Comparison of ENCODE assay signal across 6 cellular contexts in genomic region chr12:849733-850437, GRCh38.
DNase-seq lines count a peak whose midpoint lies in the region; ATAC-seq and TF ChIP-seq lines count a peak whose summit lies in the region.
"Not testable (repeated sequence)": the region's sequence is repeated elsewhere in the genome, so short reads cannot be mapped to it uniquely, and the experiment has no call there.

No MANE protein-coding gene starts in this region.

- BruUV-seq in MCF 10A (replicated peaks; lab: Mats Ljungman, UMichigan) = not testable (repeated sequence)

- not testable (repeated sequence) for H3K36me3 Mint-ChIP-seq in T-helper 17 cell (ENCODE audit: low read depth); MCF 10A (ENCODE audit: insufficient read depth, unreplicated experiment)
- peaks cover 23% of the 10 kb centered on the region for H3K36me3 Mint-ChIP-seq in activated CD4-positive, alpha-beta T cell treated with anti-CD3 and anti-CD28 coated beads, Interleukin-2, amount 10 ng/mL, durations not matched to agents 24 days and 14 days (ENCODE audit: low read depth)
- peaks cover 19% of the 10 kb centered on the region for H3K36me3 Mint-ChIP-seq in activated naive CD4-positive, alpha-beta T cell treated with anti-CD3 and anti-CD28 coated beads, Interleukin-2, amount 50 U/mL, for 24 hours
- H3K36me3 Mint-ChIP-seq in activated naive CD8-positive, alpha-beta T cell = peaks cover 10% of the 10 kb centered on the region

- intact Hi-C loops in activated CD4-positive, alpha-beta T cell treated with anti-CD3 and anti-CD28 coated beads, Interleukin-2, amount 10 ng/mL, durations not matched to agents 24 days and 14 days (cut with micrococcal nuclease) = loop anchor here (5.0 to 10.0 kb wide), 2 partner anchors 95 to 742 kb away; partner anchors contain the start of genes FBXL14 and RAD52
- intact Hi-C loops in MCF 10A (cut with micrococcal nuclease) = not testable (repeated sequence)

- peaks cover 18% of the 10 kb centered on the region for H3K4me1 ChIP-seq in HEK293 (ENCODE audit: control insufficient read depth, insufficient read depth, low read length)

- H3K36me3 ChIP-seq in HEK293 (ENCODE audit: control insufficient read depth in 2 of 2, insufficient read depth in 1 of 2, low read length in 2 of 2) = not testable (repeated sequence)

- POLR2A ChIA-PET in HEK293 (lab: Yijun Ruan, JAX) = not testable (repeated sequence)
- POLR2A ChIA-PET in MCF 10A (lab: Yijun Ruan, JAX) = interaction anchor here (1.3 to 8.1 kb wide), 3 partner anchors 10 to 35 kb away, joined by 4 to 142 read pairs (median 12); no protein-coding TSS in a partner anchor

- H3K27ac Mint-ChIP-seq in T-helper 17 cell (peak overlapping the region; percentile 54), MCF 10A (ENCODE audit: low read depth, unreplicated experiment) (peak overlapping the region; percentile 99)
- H3K27ac Mint-ChIP-seq in activated CD4-positive, alpha-beta T cell treated with anti-CD3 and anti-CD28 coated beads, Interleukin-2, amount 10 ng/mL, durations not matched to agents 24 days and 14 days = peak overlapping the region; percentile 34
- peak overlapping the region; percentile 41 for H3K27ac Mint-ChIP-seq in activated naive CD4-positive, alpha-beta T cell treated with anti-CD3 and anti-CD28 coated beads, Interleukin-2, amount 50 U/mL, for 24 hours
- H3K27ac Mint-ChIP-seq in activated naive CD8-positive, alpha-beta T cell = peak overlapping the region; percentile 92

- not testable (repeated sequence) for H3K9me3 Mint-ChIP-seq in activated CD4-positive, alpha-beta T cell treated with anti-CD3 and anti-CD28 coated beads, Interleukin-2, amount 10 ng/mL, durations not matched to agents 24 days and 14 days; activated naive CD4-positive, alpha-beta T cell treated with anti-CD3 and anti-CD28 coated beads, Interleukin-2, amount 50 U/mL, for 24 hours; activated naive CD8-positive, alpha-beta T cell (ENCODE audit: low read depth); MCF 10A (ENCODE audit: unreplicated experiment)

- H3K27ac ChIP-seq in HEK293 (ENCODE audit: extremely low read depth, low read depth, low read length) = not testable (repeated sequence)

- not testable (repeated sequence) for H3K27me3 Mint-ChIP-seq in T-helper 17 cell; activated CD4-positive, alpha-beta T cell treated with anti-CD3 and anti-CD28 coated beads, Interleukin-2, amount 10 ng/mL, durations not matched to agents 24 days and 14 days; activated naive CD4-positive, alpha-beta T cell treated with anti-CD3 and anti-CD28 coated beads, Interleukin-2, amount 50 U/mL, for 24 hours; activated naive CD8-positive, alpha-beta T cell; MCF 10A (ENCODE audit: insufficient read depth, unreplicated experiment)

- DNase-seq in T-helper 17 cell; activated CD4-positive, alpha-beta T cell treated with anti-CD3 and anti-CD28 coated beads, Interleukin-2, amount 10 ng/mL, durations not matched to agents 24 days and 14 days; MCF 10A (ENCODE audit: unreplicated experiment): not testable (repeated sequence)

- H3K4me1 Mint-ChIP-seq in T-helper 17 cell = peaks cover 35% of the 10 kb centered on the region
- peaks cover 33% of the 10 kb centered on the region for H3K4me1 Mint-ChIP-seq in activated CD4-positive, alpha-beta T cell treated with anti-CD3 and anti-CD28 coated beads, Interleukin-2, amount 10 ng/mL, durations not matched to agents 24 days and 14 days
- H3K4me1 Mint-ChIP-seq in activated naive CD4-positive, alpha-beta T cell treated with anti-CD3 and anti-CD28 coated beads, Interleukin-2, amount 50 U/mL, for 24 hours = peaks cover 67% of the 10 kb centered on the region
- H3K4me1 Mint-ChIP-seq in activated naive CD8-positive, alpha-beta T cell (ENCODE audit: low read depth) = peaks cover 64% of the 10 kb centered on the region
- H3K4me1 Mint-ChIP-seq in MCF 10A (ENCODE audit: insufficient read depth, unreplicated experiment) = peaks cover 41% of the 10 kb centered on the region

- CTCF ChIA-PET in HEK293 (lab: Yijun Ruan, JAX); MCF 10A (lab: Yijun Ruan, JAX): not testable (repeated sequence)

- not testable (repeated sequence) for H3K9me3 ChIP-seq in HEK293 (ENCODE audit: control insufficient read depth, insufficient read depth, low read depth, low read length); T-helper 17 cell (ENCODE audit: control insufficient read depth, low read length, poor library complexity, severe bottlenecking)

- not testable (repeated sequence) for H3K4me3 Mint-ChIP-seq in T-helper 17 cell; activated CD4-positive, alpha-beta T cell treated with anti-CD3 and anti-CD28 coated beads, Interleukin-2, amount 10 ng/mL, durations not matched to agents 24 days and 14 days; activated naive CD4-positive, alpha-beta T cell treated with anti-CD3 and anti-CD28 coated beads, Interleukin-2, amount 50 U/mL, for 24 hours; activated naive CD8-positive, alpha-beta T cell; MCF 10A (ENCODE audit: unreplicated experiment)

- not testable (repeated sequence) for ATAC-seq in T-helper 17 cell

- H3K4me3 ChIP-seq in HEK293 (ENCODE audit: low read depth, low read length) = not testable (repeated sequence)

- TF ChIP-seq CTCF in HEK293 (tag by site-specific recombination; IDR thresholded peaks at IDR 0.05); MCF 10A (IDR thresholded peaks at IDR 0.05; ENCODE audit: unreplicated experiment): not testable (repeated sequence)

TF ChIP-seq in HEK293, 187 proteins besides CTCF, POLR2A, EP300 and RAD21:
- TF ChIP-seq ZNF580 (tag by site-specific recombination; IDR thresholded peaks at IDR 0.05) (peak; percentile 59; the same call in 1 of the 2 replicates), SCRT2 (tag by site-specific recombination; IDR thresholded peaks at IDR 0.05) (peak; percentile 51), ZNF280D (tag by site-specific recombination; IDR thresholded peaks at IDR 0.05) (peak; percentile 76; the same call in 1 of the 2 replicates), ZNF146 (tag by site-specific recombination; IDR thresholded peaks at IDR 0.05) (peak; percentile 98), SCRT1 (tag by site-specific recombination; IDR thresholded peaks at IDR 0.05; ENCODE audit: borderline replicate concordance) (peak; percentile 68; the same call in 1 of the 2 replicates)

Comparison
In these comparisons a context has a peak if more than half of its experiments do, and no peak if none do; other contexts are left out.
1. H3K27ac Mint-ChIP-seq: peak in every context shown above with its lines; median percentile 99 in MCF 10A; 92 in activated naive CD8-positive, alpha-beta T cell; 54 in T-helper 17 cell; 41 in activated naive CD4-positive, alpha-beta T cell treated with anti-CD3 and anti-CD28 coated beads, Interleukin-2, amount 50 U/mL, for 24 hours; 34 in activated CD4-positive, alpha-beta T cell treated with anti-CD3 and anti-CD28 coated beads, Interleukin-2, amount 10 ng/mL, durations not matched to agents 24 days and 14 days.